Comparison of ENCODE assay signal across 15 cellular contexts in the genomic region with DNA sequence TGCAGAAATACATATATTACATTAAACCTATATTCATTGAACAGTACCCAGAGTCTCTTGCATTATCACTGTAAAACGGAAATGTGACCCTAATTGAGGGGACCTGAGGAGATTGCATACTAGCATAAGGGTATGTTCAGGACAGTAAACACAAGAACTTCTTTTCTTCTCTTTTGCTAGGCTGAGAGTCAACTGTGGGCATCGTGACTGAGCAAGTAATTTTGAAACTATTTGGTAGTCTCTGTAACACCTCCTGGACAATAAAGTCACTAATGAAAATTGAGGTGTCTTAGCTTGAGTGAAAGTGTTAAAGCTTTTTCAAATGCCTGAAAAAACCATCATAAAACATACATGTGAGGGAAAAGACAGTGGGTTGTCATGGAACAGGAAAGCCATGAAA.
DNase-seq lines count a peak whose midpoint lies in the region; ATAC-seq, FAIRE-seq and TF ChIP-seq lines count a peak whose summit lies in the region.
"Had no signal": no experiment of that assay in that cellular context is flagged by ENCODE, and none has a peak within 500 bp of the region (broad histone marks: within the 10 kb centered on the region; RNA-seq: fewer than 3 reads in every experiment).

No MANE protein-coding gene starts in this region.

- POLR2A ChIA-PET in CD8-positive, alpha-beta T cell (lab: Charles Lee), result no interaction called here

- ATAC-seq in GM18499 (IDR thresholded peaks at IDR 0.05; ENCODE audit: insufficient read depth, unreplicated experiment), result peak; percentile 54
- ATAC-seq in GM19455 (IDR thresholded peaks at IDR 0.05; ENCODE audit: unreplicated experiment), result peak; percentile 44
- ATAC-seq in HG02973 (IDR thresholded peaks at IDR 0.05; ENCODE audit: unreplicated experiment), result peak; percentile 53
- no peak for ATAC-seq in T-helper 17 cell
- ATAC-seq in CD8-positive, alpha-beta T cell, result no peak
- ATAC-seq: Right ventricle myocardium inferior had no signal

- H3K36me3 Mint-ChIP-seq in T-helper 17 cell (ENCODE audit: low read depth), result no peaks in the 10 kb centered on the region
- H3K36me3 Mint-ChIP-seq in CD8-positive, alpha-beta T cell, result no peaks in the 10 kb centered on the region

- H3K9me3 ChIP-seq in T-helper 17 cell (ENCODE audit: control insufficient read depth, low read length, poor library complexity, severe bottlenecking) (no peaks in the 10 kb centered on the region), esophagus muscularis mucosa (no peaks in the 10 kb centered on the region)
- no peaks in the 10 kb centered on the region for H3K9me3 ChIP-seq in CD8-positive, alpha-beta T cell (ENCODE audit: low read length)

- 82% methylated on average over 2 of the region's 2 CpGs for WGBS in esophagus muscularis mucosa

- no peaks in the 10 kb centered on the region for H3K36me3 ChIP-seq in esophagus muscularis mucosa
- no peaks in the 10 kb centered on the region for H3K36me3 ChIP-seq in CD8-positive, alpha-beta T cell (ENCODE audit: insufficient read depth, low read length)

- peaks cover 19% of the 10 kb centered on the region for H3K4me1 Mint-ChIP-seq in T-helper 17 cell
- H3K4me1 Mint-ChIP-seq in CD8-positive, alpha-beta T cell (ENCODE audit: low read depth), result peaks cover 24% of the 10 kb centered on the region

- TF ChIP-seq CTCF in esophagus muscularis mucosa (IDR thresholded peaks at IDR 0.05), result no peak
- no peak for TF ChIP-seq CTCF in CD8-positive, alpha-beta T cell (IDR thresholded peaks at IDR 0.05)

- TF ChIP-seq EP300 in esophagus muscularis mucosa (IDR thresholded peaks at IDR 0.05), result no peak

- no peak for DNase-seq in T-helper 17 cell
- DNase-seq in esophagus muscularis mucosa (ENCODE audit: extremely low spot score), result no peak
- DNase-seq in Ammon's horn (ENCODE audit: low spot score), result no peak
- DNase-seq in H54 (ENCODE audit: insufficient read length, low spot score), result no peak
- no peak for DNase-seq in CD8-positive, alpha-beta T cell
- DNase-seq: activated CD4-positive, alpha-beta T cell treated with anti-CD3 and anti-CD28 coated beads for 1 hour; amniotic stem cell; effector CD8-positive, alpha-beta T cell; NCI-H2171 treated with DMSO at 0.1 percent for 48 hours had no signal

- TF ChIP-seq POLR2A in esophagus muscularis mucosa (IDR thresholded peaks at IDR 0.05; ENCODE audit: low read depth), result no peak
- no peak for TF ChIP-seq POLR2A in H54 (IDR thresholded peaks at IDR 0.05; ENCODE audit: low read depth, low read length)

- no peak overlapping the region for H3K27ac ChIP-seq in esophagus muscularis mucosa (replicated peaks in 1 of 4)
- no peak overlapping the region for H3K27ac ChIP-seq in CD8-positive, alpha-beta T cell (ENCODE audit: low read depth, low read length)
- H3K27ac ChIP-seq: hepatocyte had no signal

- no peaks in the 10 kb centered on the region for H3K27me3 ChIP-seq in esophagus muscularis mucosa
- H3K27me3 ChIP-seq in CD8-positive, alpha-beta T cell (ENCODE audit: insufficient read depth, low read length), result no peaks in the 10 kb centered on the region
- H3K27me3 ChIP-seq: hepatocyte had no signal

- H3K4me1 ChIP-seq in esophagus muscularis mucosa, result peaks cover 0 to 24% (median 5%) of the 10 kb centered on the region in 4 donors
- peaks cover 10% of the 10 kb centered on the region for H3K4me1 ChIP-seq in CD8-positive, alpha-beta T cell (ENCODE audit: insufficient read depth, low read length)

- CTCF ChIA-PET in CD8-positive, alpha-beta T cell (lab: Charles Lee), result interaction anchor here (0.8 to 2.3 kb wide), 5 partner anchors 10 to 156 kb away, joined by 3 to 6 read pairs (median 4); no protein-coding TSS in a partner anchor

- H3K4me3 ChIP-seq in esophagus muscularis mucosa, result no peak overlapping the region
- H3K4me3 ChIP-seq in CD8-positive, alpha-beta T cell (ENCODE audit: low read depth, low read length), result no peak overlapping the region
- H3K4me3 ChIP-seq: hepatocyte had no signal

- no peaks in the 10 kb centered on the region for H3K27me3 Mint-ChIP-seq in T-helper 17 cell
- no peaks in the 10 kb centered on the region for H3K27me3 Mint-ChIP-seq in CD8-positive, alpha-beta T cell (ENCODE audit: low read depth)

- peak overlapping the region; percentile 89 for H3K27ac Mint-ChIP-seq in T-helper 17 cell
- H3K27ac Mint-ChIP-seq in CD8-positive, alpha-beta T cell, result no peak overlapping the region

- H3K9me3 Mint-ChIP-seq in CD8-positive, alpha-beta T cell, result no peaks in the 10 kb centered on the region

- intact Hi-C loops in esophagus muscularis mucosa (cut with DNase I), result no loop called here
- intact Hi-C loops in CD8-positive, alpha-beta T cell (cut with DNase I, micrococcal nuclease), result no loop called here

- no peak for FAIRE-seq in H54 (lab: Jason Lieb, UNC)
- FAIRE-seq: D721Med had no signal

- H3K4me3 Mint-ChIP-seq in T-helper 17 cell, result peak overlapping the region; percentile 41
- no peak overlapping the region for H3K4me3 Mint-ChIP-seq in CD8-positive, alpha-beta T cell

Comparison
In these comparisons a context has a peak if more than half of its experiments do, and no peak if none do; other contexts are left out.
1. ATAC-seq: peak in GM18499 (single experiment), GM19455 (single experiment) and HG02973 (single experiment); none in T-helper 17 cell (single experiment) and CD8-positive, alpha-beta T cell (single experiment).